In the genomic region with DNA sequence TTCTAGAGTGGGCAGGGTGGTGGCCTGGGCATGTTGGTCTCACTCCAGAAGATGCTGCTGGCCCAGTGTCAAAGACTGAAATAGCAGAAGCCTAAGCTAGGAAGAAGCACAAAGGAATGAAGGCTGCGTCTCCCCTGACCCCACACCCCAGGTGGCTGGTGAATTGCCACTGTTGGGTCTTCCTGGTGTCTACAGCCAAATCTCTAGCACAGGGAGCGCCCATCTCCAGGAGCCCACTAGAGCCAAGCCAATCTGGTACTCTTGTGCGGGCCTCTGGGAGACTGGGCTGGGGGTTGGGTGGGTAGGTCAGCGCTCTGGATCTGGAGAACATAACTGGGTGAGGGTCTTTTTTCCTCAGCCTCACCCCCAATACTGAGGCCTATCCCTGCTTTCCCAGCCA, we compare ENCODE assay signal across 8 cellular contexts. TPM values are rescaled to one million over a fixed set of nuclear protein-coding genes. Genes with fewer than 3 reads are reported as not detected.
DNase-seq lines count a peak whose midpoint lies in the region; ATAC-seq and TF ChIP-seq lines count a peak whose summit lies in the region.
"Had no signal": no experiment of that assay in that cellular context is flagged by ENCODE, and none has a peak within 500 bp of the region (broad histone marks: within the 10 kb centered on the region; RNA-seq: fewer than 3 reads in every experiment).

No MANE protein-coding gene starts in this region.

- H3K36me3 Mint-ChIP-seq in activated T-helper 17 cell treated with anti-CD3 and anti-CD28 coated beads, Interleukin-2, amount 50 U/mL, for 72 hours (ENCODE audit: low read depth): peaks cover 52% of the 10 kb centered on the region
- peaks cover 0 to 7% (median 0%) of the 10 kb centered on the region in 3 donors for H3K36me3 Mint-ChIP-seq in immature natural killer cell

- peaks cover 40 to 52% (median 49%) of the 10 kb centered on the region in 4 donors for H3K36me3 ChIP-seq in stomach

- H3K27me3 ChIP-seq in HL-60 (ENCODE audit: insufficient read depth, poor library complexity, severe bottlenecking) (no peaks in the 10 kb centered on the region), stomach (no peaks in the 10 kb centered on the region)

- H3K27ac ChIP-seq in HL-60 (replicated peaks) (peak overlapping the region; percentile 75), stomach (peak overlapping the region in 4 of 5 donors; percentile 79 to 91 (median 86))

- intact Hi-C loops in stomach (cut with DNase I; ENCODE audit: low total_unique reads): no loop called here

- peak overlapping the region; percentile 94 for H3K4me3 ChIP-seq in HL-60 (replicated peaks; ENCODE audit: insufficient read depth, low read length)
- H3K4me3 ChIP-seq in stomach: peak overlapping the region; percentile 62 to 98 (median 90)

- WGBS in stomach, 5 donors: 58 to 73% (median 69%) methylated on average over 4 of the region's 4 CpGs

- no peaks in the 10 kb centered on the region for H3K9me3 ChIP-seq in stomach
- H3K9me3 ChIP-seq: mucosa of descending colon had no signal

- no peak for ATAC-seq in activated T-helper 17 cell treated with anti-CD3 and anti-CD28 coated beads, Interleukin-2, amount 50 U/mL, for 72 hours (replicated peaks)
- ATAC-seq in HG02852 (IDR thresholded peaks at IDR 0.05; ENCODE audit: unreplicated experiment): no peak

- peak overlapping the region; percentile 87 for H3K27ac Mint-ChIP-seq in activated T-helper 17 cell treated with anti-CD3 and anti-CD28 coated beads, Interleukin-2, amount 50 U/mL, for 72 hours
- peak overlapping the region; percentile 79 to 91 (median 82) for H3K27ac Mint-ChIP-seq in immature natural killer cell

- no peaks in the 10 kb centered on the region for H3K27me3 Mint-ChIP-seq in activated T-helper 17 cell treated with anti-CD3 and anti-CD28 coated beads, Interleukin-2, amount 50 U/mL, for 72 hours
- peaks cover 0 to 8% (median 2%) of the 10 kb centered on the region in 3 donors for H3K27me3 Mint-ChIP-seq in immature natural killer cell (ENCODE audit: low read depth in 3 of 3)

- H3K4me3 Mint-ChIP-seq in activated T-helper 17 cell treated with anti-CD3 and anti-CD28 coated beads, Interleukin-2, amount 50 U/mL, for 72 hours: peak overlapping the region; percentile 82
- H3K4me3 Mint-ChIP-seq in immature natural killer cell: peak overlapping the region; percentile 84 to 98 (median 94)

- no peaks in the 10 kb centered on the region for H3K9me3 Mint-ChIP-seq in activated T-helper 17 cell treated with anti-CD3 and anti-CD28 coated beads, Interleukin-2, amount 50 U/mL, for 72 hours
- no peaks in the 10 kb centered on the region for H3K9me3 Mint-ChIP-seq in immature natural killer cell

- H3K4me1 ChIP-seq in stomach: peaks cover 24 to 74% (median 54%) of the 10 kb centered on the region in 4 donors

- no peak for TF ChIP-seq EP300 in stomach (IDR thresholded peaks at IDR 0.05)

- no peak for TF ChIP-seq POLR2A in stomach (IDR thresholded peaks at IDR 0.05)

- TF ChIP-seq CTCF in HL-60 (IDR thresholded peaks at IDR 0.05; ENCODE audit: insufficient read depth, low read length) (no peak), stomach (IDR thresholded peaks at IDR 0.05) (no peak)

- no peak for DNase-seq in HL-60 (ENCODE audit: low read depth in 1 of 2, low spot score in 1 of 2)
- DNase-seq in immature natural killer cell: no peak
- no peak for DNase-seq in stomach
- no peak for DNase-seq in Ammon's horn (ENCODE audit: low spot score)
- DNase-seq in AG20443 (ENCODE audit: low spot score): no peak
- DNase-seq: mucosa of descending colon had no signal

- H3K4me1 Mint-ChIP-seq in activated T-helper 17 cell treated with anti-CD3 and anti-CD28 coated beads, Interleukin-2, amount 50 U/mL, for 72 hours: no peaks in the 10 kb centered on the region
- H3K4me1 Mint-ChIP-seq in immature natural killer cell: peaks cover 35 to 41% of the 10 kb centered on the region in 2 donors

RNA-seq across cellular contexts. Expression of a gene that starts 0.9 kb away (rescaled TPM):
- 10 to 100 TPM; 13.9 to 19.3 TPM for total RNA-seq in activated T-helper 17 cell treated with anti-CD3 and anti-CD28 coated beads, Interleukin-2, amount 50 U/mL, for 72 hours
- polyA plus RNA-seq in immature natural killer cell (10 to 100 TPM; 42.9 to 70.4 (median 68.4) TPM), stomach (10 to 100 TPM; 40.3 to 48.1 (median 46.3) TPM)
- total RNA-seq in stomach: 10 to 100 TPM in 3 of 5 donors, 1 to 10 TPM in 1, not detected in 1; 2.3 to 63.4 (median 25.6) TPM

RNA-seq across cellular contexts. Expression of a gene that starts 4.6 kb away (rescaled TPM):
- total RNA-seq in activated T-helper 17 cell treated with anti-CD3 and anti-CD28 coated beads, Interleukin-2, amount 50 U/mL, for 72 hours: 1 to 10 TPM; 5.1 to 8.5 TPM
- polyA plus RNA-seq in immature natural killer cell: 10 to 100 TPM in 2 of 3 donors, 1 to 10 TPM in 1; 4.9 to 15.0 (median 10.8) TPM
- 10 to 100 TPM; 11.1 to 96.4 (median 26.8) TPM for total RNA-seq in stomach
- 10 to 100 TPM; 24.7 to 47.6 (median 30.4) TPM for polyA plus RNA-seq in stomach

RNA-seq across cellular contexts. Expression of a gene that starts 13.5 kb away (rescaled TPM):
- total RNA-seq in activated T-helper 17 cell treated with anti-CD3 and anti-CD28 coated beads, Interleukin-2, amount 50 U/mL, for 72 hours: 100 to 1,000 TPM in 1 of 2 donors, 10 to 100 TPM in 1; 85.8 to 139 TPM
- polyA plus RNA-seq in immature natural killer cell (100 to 1,000 TPM; 172 to 253 (median 187) TPM), stomach (10 to 100 TPM; 27.8 to 37.3 (median 29.6) TPM)
- 10 to 100 TPM; 16.5 to 33.2 (median 22.6) TPM for total RNA-seq in stomach

RNA-seq across cellular contexts. Expression of a gene that starts 18.4 kb away (rescaled TPM):
- 10 to 100 TPM in 1 of 2 donors, 1 to 10 TPM in 1; 3.9 to 10.9 TPM for total RNA-seq in activated T-helper 17 cell treated with anti-CD3 and anti-CD28 coated beads, Interleukin-2, amount 50 U/mL, for 72 hours
- polyA plus RNA-seq in immature natural killer cell: 1 to 10 TPM; 2.3 to 3.7 (median 3.6) TPM
- 10 to 100 TPM in 1 of 5 donors, under 1 TPM in 3, not detected in 1; 0.87 to 61.4 (median 0.91) TPM for total RNA-seq in stomach
- polyA plus RNA-seq in stomach: 1 to 10 TPM in 2 of 3 donors, under 1 TPM in 1; 0.87 to 3.7 (median 1.2) TPM

RNA-seq across cellular contexts. Expression of a gene that starts 23.4 kb away (rescaled TPM):
- 10 to 100 TPM; 50.2 to 96.5 TPM for total RNA-seq in activated T-helper 17 cell treated with anti-CD3 and anti-CD28 coated beads, Interleukin-2, amount 50 U/mL, for 72 hours
- 100 to 1,000 TPM in 2 of 3 donors, 10 to 100 TPM in 1; 77.5 to 104 (median 101) TPM for polyA plus RNA-seq in immature natural killer cell
- 10 to 100 TPM in 3 of 5 donors, 1 to 10 TPM in 2; 4.5 to 75.0 (median 13.0) TPM for total RNA-seq in stomach
- polyA plus RNA-seq in stomach: 10 to 100 TPM; 20.8 to 27.6 (median 27.0) TPM
